Comparison of ENCODE assay signal across 25 cellular contexts in the genomic region with DNA sequence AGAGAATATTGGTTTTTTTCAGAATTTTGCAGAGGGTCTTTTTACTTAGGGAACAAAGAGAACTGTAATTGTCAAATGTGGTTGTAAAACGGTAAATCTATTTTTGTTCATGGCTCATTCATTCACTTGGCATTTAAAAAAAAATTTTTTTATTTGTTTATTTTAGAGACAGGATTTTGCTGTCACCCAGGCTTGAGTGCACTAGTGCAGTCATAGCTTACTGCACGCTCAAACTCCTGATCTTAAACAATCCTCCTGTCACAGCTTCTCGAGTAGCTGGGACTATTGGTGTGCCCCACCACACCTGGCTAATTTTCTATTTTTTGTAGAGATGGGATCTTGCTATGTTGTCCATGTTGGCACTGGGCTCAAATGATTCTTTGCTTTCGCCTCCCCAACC.
"Had no signal": no experiment of that assay in that cellular context is flagged by ENCODE, and none has a peak within 500 bp of the region (broad histone marks: within the 10 kb centered on the region; RNA-seq: fewer than 3 reads in every experiment).

No MANE protein-coding gene starts in this region.

- H3K9me3 Mint-ChIP-seq: activated CD8-positive, alpha-beta T cell treated with anti-CD3 and anti-CD28 coated beads for 36 hours; activated naive CD8-positive, alpha-beta T cell treated with anti-CD3 and anti-CD28 coated beads, Interleukin-2, amount 50 U/mL, for 24 hours; activated T-cell treated with anti-CD3 and anti-CD28 coated beads, Interleukin-2, amount 50 U/mL, for 4 hours; activated T-helper 17 cell treated with anti-CD3 and anti-CD28 coated beads, Interleukin-2, amount 50 U/mL, for 72 hours had no signal

- DNase-seq: activated CD4-positive, alpha-beta T cell treated with anti-CD3 and anti-CD28 coated beads for 48 hours; activated CD4-positive, alpha-beta T cell treated with anti-CD3 and anti-CD28 coated beads, Interleukin-2, amount 50 U/mL, for 1 hour; activated CD4-positive, alpha-beta T cell treated with anti-CD3 and anti-CD28 coated beads, Interleukin-2, amount 50 U/mL, for 48 hours; activated CD4-positive, CD25-positive, alpha-beta regulatory T cell; activated CD8-positive, alpha-beta memory T cell treated with anti-CD3 and anti-CD28 coated beads for 24 hours; activated CD8-positive, alpha-beta T cell treated with anti-CD3 and anti-CD28 coated beads for 36 hours; activated effector memory CD4-positive, alpha-beta T cell treated with Interleukin-2 at 50 U/mL for 16 hours; activated gamma-delta T cell treated with Interleukin-2 at 50 U/mL for 16 hours; activated naive CD4-positive, alpha-beta T cell treated with anti-CD3 and anti-CD28 coated beads, Interleukin-2, amount 50 U/mL, for 16 hours; activated naive CD4-positive, alpha-beta T cell treated with Interleukin-2 at 50 U/mL for 16 hours; activated naive CD8-positive, alpha-beta T cell treated with anti-CD3 and anti-CD28 coated beads, Interleukin-2, amount 50 U/mL, for 24 hours; activated T-cell treated with anti-CD3 and anti-CD28 coated beads, Interleukin-2, amount 50 U/mL, for 4 hours; adrenal gland; amygdala; aorta; body of pancreas; colonic mucosa; effector CD8-positive, alpha-beta T cell; esophagus squamous epithelium; foreskin melanocyte; T-helper 2 cell had no signal

- H3K27me3 ChIP-seq: adrenal gland, body of pancreas, colonic mucosa, esophagus squamous epithelium, gastroesophageal sphincter had no signal

- H3K4me3 Mint-ChIP-seq: activated CD8-positive, alpha-beta T cell treated with anti-CD3 and anti-CD28 coated beads for 36 hours; activated naive CD8-positive, alpha-beta T cell; activated naive CD8-positive, alpha-beta T cell treated with anti-CD3 and anti-CD28 coated beads, Interleukin-2, amount 50 U/mL, for 24 hours; activated T-cell treated with anti-CD3 and anti-CD28 coated beads, Interleukin-2, amount 50 U/mL, for 4 hours; activated T-helper 17 cell treated with anti-CD3 and anti-CD28 coated beads, Interleukin-2, amount 50 U/mL, for 72 hours had no signal

- H3K4me1 ChIP-seq: adrenal gland, body of pancreas, colonic mucosa, esophagus squamous epithelium had no signal

- ATAC-seq: activated CD8-positive, alpha-beta T cell treated with anti-CD3 and anti-CD28 coated beads for 36 hours; activated naive CD8-positive, alpha-beta T cell treated with anti-CD3 and anti-CD28 coated beads, Interleukin-2, amount 50 U/mL, for 24 hours; activated T-cell treated with anti-CD3 and anti-CD28 coated beads, Interleukin-2, amount 50 U/mL, for 4 hours; activated T-helper 17 cell treated with anti-CD3 and anti-CD28 coated beads, Interleukin-2, amount 50 U/mL, for 72 hours; body of pancreas; gastroesophageal sphincter had no signal

- H3K9me3 ChIP-seq: adrenal gland, body of pancreas, colonic mucosa, esophagus squamous epithelium, gastroesophageal sphincter had no signal

- H3K4me1 Mint-ChIP-seq: activated T-helper 17 cell treated with anti-CD3 and anti-CD28 coated beads, Interleukin-2, amount 50 U/mL, for 72 hours had no signal

- H3K27ac ChIP-seq: adrenal gland, body of pancreas, colonic mucosa, epithelial cell of prostate, esophagus squamous epithelium, gastroesophageal sphincter had no signal

- H3K27ac Mint-ChIP-seq: activated CD8-positive, alpha-beta T cell treated with anti-CD3 and anti-CD28 coated beads for 36 hours; activated naive CD8-positive, alpha-beta T cell; activated naive CD8-positive, alpha-beta T cell treated with anti-CD3 and anti-CD28 coated beads, Interleukin-2, amount 50 U/mL, for 24 hours; activated T-helper 17 cell treated with anti-CD3 and anti-CD28 coated beads, Interleukin-2, amount 50 U/mL, for 72 hours had no signal

- H3K36me3 ChIP-seq: adrenal gland, colonic mucosa, esophagus squamous epithelium, gastroesophageal sphincter had no signal

- H3K4me3 ChIP-seq: adrenal gland, body of pancreas, colonic mucosa, esophagus squamous epithelium, gastroesophageal sphincter had no signal

- H3K27me3 Mint-ChIP-seq: activated CD8-positive, alpha-beta T cell treated with anti-CD3 and anti-CD28 coated beads for 36 hours; activated naive CD8-positive, alpha-beta T cell; activated naive CD8-positive, alpha-beta T cell treated with anti-CD3 and anti-CD28 coated beads, Interleukin-2, amount 50 U/mL, for 24 hours; activated T-helper 17 cell treated with anti-CD3 and anti-CD28 coated beads, Interleukin-2, amount 50 U/mL, for 72 hours had no signal
